14 cellular contexts compared by ENCODE assay signal in genomic region chr9:112861638-112862555, GRCh38. TPM values are rescaled to one million over a fixed set of nuclear protein-coding genes. Genes with fewer than 3 reads are reported as not detected.
A peak's percentile ranks its signal among the peaks of the same experiment; 100 is the strongest.
DNase-seq lines count a peak whose midpoint lies in the region; ATAC-seq and TF ChIP-seq lines count a peak whose summit lies in the region.
"Had no signal": no experiment of that assay in that cellular context is flagged by ENCODE, and none has a peak within 500 bp of the region (broad histone marks: within the 10 kb centered on the region; RNA-seq: fewer than 3 reads in every experiment).

No MANE protein-coding gene starts in this region.

- no peak for ATAC-seq in WTC11
- no peak for ATAC-seq in HG03025 (IDR thresholded peaks at IDR 0.05; ENCODE audit: low FRiP score, unreplicated experiment)
- ATAC-seq in CD8-positive, alpha-beta T cell: no peak

- 0 out of 2 replicates have a peak, but pooled peaks cover 2% of the 10 kb centered on the region for H3K4me1 Mint-ChIP-seq in WTC11
- peaks cover 14% of the 10 kb centered on the region for H3K4me1 Mint-ChIP-seq in activated naive CD4-positive, alpha-beta T cell treated with anti-CD3 and anti-CD28 coated beads, Interleukin-2, amount 10 ng/mL, durations not matched to agents 7 days and 5 days
- no peaks in the 10 kb centered on the region for H3K4me1 Mint-ChIP-seq in CD8-positive, alpha-beta T cell (ENCODE audit: low read depth)

- H3K4me3 ChIP-seq in left ventricle myocardium inferior: no peak overlapping the region
- H3K4me3 ChIP-seq in subcutaneous abdominal adipose tissue (ENCODE audit: low read depth in 1 of 5, low read length in 5 of 5): peak overlapping the region in 2 of 5 donors; percentile 23 to 36
- H3K4me3 ChIP-seq in CD8-positive, alpha-beta T cell (ENCODE audit: low read depth, low read length): no peak overlapping the region

- H3K27me3 ChIP-seq in left ventricle myocardium inferior (ENCODE audit: low read depth): no peaks in the 10 kb centered on the region
- no peaks in the 10 kb centered on the region for H3K27me3 ChIP-seq in subcutaneous abdominal adipose tissue (ENCODE audit: control insufficient read depth in 5 of 5, insufficient read depth in 4 of 5, low read length in 5 of 5)
- H3K27me3 ChIP-seq in CD8-positive, alpha-beta T cell (ENCODE audit: insufficient read depth, low read length): no peaks in the 10 kb centered on the region

- peak overlapping the region in 4 of 5 donors; percentile 26 to 74 (median 47) for H3K9ac ChIP-seq in subcutaneous abdominal adipose tissue (ENCODE audit: low read length in 5 of 5)

- H3K4me1 ChIP-seq in left ventricle myocardium inferior (peaks cover 19% of the 10 kb centered on the region), subcutaneous abdominal adipose tissue (ENCODE audit: control insufficient read depth in 5 of 5, insufficient read depth in 5 of 5, low read length in 5 of 5) (peaks cover 9 to 89% (median 78%) of the 10 kb centered on the region in 5 donors)
- H3K4me1 ChIP-seq in CD8-positive, alpha-beta T cell (ENCODE audit: insufficient read depth, low read length): no peaks in the 10 kb centered on the region

- H3K4me3 Mint-ChIP-seq in WTC11: no peak overlapping the region
- no peak overlapping the region for H3K4me3 Mint-ChIP-seq in activated naive CD4-positive, alpha-beta T cell treated with anti-CD3 and anti-CD28 coated beads, Interleukin-2, amount 10 ng/mL, durations not matched to agents 7 days and 5 days
- no peak overlapping the region for H3K4me3 Mint-ChIP-seq in CD8-positive, alpha-beta T cell

- H3K36me3 ChIP-seq in left ventricle myocardium inferior (peaks cover 10% of the 10 kb centered on the region), subcutaneous abdominal adipose tissue (ENCODE audit: control insufficient read depth in 5 of 5, insufficient read depth in 5 of 5, low read length in 5 of 5) (no peaks in the 10 kb centered on the region)
- no peaks in the 10 kb centered on the region for H3K36me3 ChIP-seq in CD8-positive, alpha-beta T cell (ENCODE audit: insufficient read depth, low read length)

- H3K9me3 ChIP-seq in left ventricle myocardium inferior (replicated peaks) (no peaks in the 10 kb centered on the region), subcutaneous abdominal adipose tissue (ENCODE audit: control insufficient read depth in 5 of 5, low read length in 5 of 5) (no peaks in the 10 kb centered on the region)
- no peaks in the 10 kb centered on the region for H3K9me3 ChIP-seq in CD8-positive, alpha-beta T cell (ENCODE audit: low read length)

- H3K27ac ChIP-seq in left ventricle myocardium inferior (replicated peaks): peak overlapping the region; percentile 53
- peak overlapping the region; percentile 84 for H3K27ac ChIP-seq in subcutaneous abdominal adipose tissue (ENCODE audit: low read depth, low read length)
- H3K27ac ChIP-seq in CD8-positive, alpha-beta T cell (ENCODE audit: low read depth, low read length): no peak overlapping the region

- no peaks in the 10 kb centered on the region for H3K27me3 Mint-ChIP-seq in WTC11 (ENCODE audit: low read depth)
- no peaks in the 10 kb centered on the region for H3K27me3 Mint-ChIP-seq in activated naive CD4-positive, alpha-beta T cell treated with anti-CD3 and anti-CD28 coated beads, Interleukin-2, amount 10 ng/mL, durations not matched to agents 7 days and 5 days
- no peaks in the 10 kb centered on the region for H3K27me3 Mint-ChIP-seq in CD8-positive, alpha-beta T cell (ENCODE audit: low read depth)

- CTCF ChIA-PET in WTC11 (lab: Charles Lee): interaction anchor here (1.0 to 1.1 kb wide), 2 partner anchors 25 to 41 kb away, joined by 3 to 4 read pairs; no protein-coding TSS in a partner anchor
- CTCF ChIA-PET in activated naive CD4-positive, alpha-beta T cell treated with anti-CD3 and anti-CD28 coated beads, Interleukin-2, amount 10 ng/mL, durations not matched to agents 7 days and 5 days (lab: Charles Lee): interaction anchor here (0.8 to 1.1 kb wide), 2 partner anchors 17 to 41 kb away, joined by 3 to 5 read pairs; no protein-coding TSS in a partner anchor
- CTCF ChIA-PET in CD8-positive, alpha-beta T cell (lab: Charles Lee): no interaction called here

- TF ChIP-seq CTCF in WTC11 (IDR thresholded peaks at IDR 0.05) (no peak), left ventricle myocardium inferior (IDR thresholded peaks at IDR 0.05; ENCODE audit: borderline replicate concordance) (no peak)
- no peak for TF ChIP-seq CTCF in CD8-positive, alpha-beta T cell (IDR thresholded peaks at IDR 0.05)

- peak overlapping the region; percentile 18; the same call in 1 of the 2 replicates for H3K27ac Mint-ChIP-seq in WTC11
- H3K27ac Mint-ChIP-seq in activated naive CD4-positive, alpha-beta T cell treated with anti-CD3 and anti-CD28 coated beads, Interleukin-2, amount 10 ng/mL, durations not matched to agents 7 days and 5 days: no peak overlapping the region
- H3K27ac Mint-ChIP-seq in CD8-positive, alpha-beta T cell: no peak overlapping the region

- H3K36me3 Mint-ChIP-seq in WTC11: peaks cover 18% of the 10 kb centered on the region
- H3K36me3 Mint-ChIP-seq in activated naive CD4-positive, alpha-beta T cell treated with anti-CD3 and anti-CD28 coated beads, Interleukin-2, amount 10 ng/mL, durations not matched to agents 7 days and 5 days: peaks cover 5% of the 10 kb centered on the region
- H3K36me3 Mint-ChIP-seq in CD8-positive, alpha-beta T cell: peaks cover 23% of the 10 kb centered on the region

- POLR2A ChIA-PET in WTC11 (lab: Charles Lee): no interaction called here
- POLR2A ChIA-PET in CD8-positive, alpha-beta T cell (lab: Charles Lee): no interaction called here

- intact Hi-C loops in left ventricle myocardium inferior (cut with micrococcal nuclease): no loop called here
- intact Hi-C loops in CD8-positive, alpha-beta T cell (cut with DNase I, micrococcal nuclease): no loop called here

- in situ Hi-C loops in KBM-7 (cut with MboI; ENCODE audit: low pct_unique_long_range_greater_than_20kb, low sequenced_read_pairs): no loop called here

- H3K9me3 Mint-ChIP-seq in WTC11: peaks cover 10% of the 10 kb centered on the region; the same call in 1 of the 2 replicates
- no peaks in the 10 kb centered on the region for H3K9me3 Mint-ChIP-seq in activated naive CD4-positive, alpha-beta T cell treated with anti-CD3 and anti-CD28 coated beads, Interleukin-2, amount 10 ng/mL, durations not matched to agents 7 days and 5 days
- no peaks in the 10 kb centered on the region for H3K9me3 Mint-ChIP-seq in CD8-positive, alpha-beta T cell

- DNase-seq in KBM-7 (peak; percentile 69), WTC11 (ENCODE audit: low spot score) (no peak), left ventricle myocardium inferior (peak; percentile 27), NCI-H345 (lab: John Stamatoyannopoulos, UW) (no peak)
- no peak for DNase-seq in activated naive CD4-positive, alpha-beta T cell treated with anti-CD3 and anti-CD28 coated beads, Interleukin-2, amount 10 ng/mL, durations not matched to agents 7 days and 5 days
- DNase-seq in CD8-positive, alpha-beta T cell: no peak
- DNase-seq: activated CD4-positive, alpha-beta T cell treated with anti-CD3 and anti-CD28 coated beads, Interleukin-2, amount 50 U/mL, for 4 hours; activated naive CD4-positive, alpha-beta T cell treated with anti-CD3 and anti-CD28 coated beads, Interleukin-2, amount 50 U/mL, for 16 hours; DMS79; GOT3; NCI-H1105; SHP77 had no signal

TF ChIP-seq in WTC11, 78 proteins besides CTCF, POLR2A, EP300 and RAD21 (continues in another document):
- TF ChIP-seq FOXJ3 (CRISPR knock-in tag; IDR thresholded peaks at IDR 0.05; ENCODE audit: borderline replicate concordance) (no peak), NR1H2 (CRISPR knock-in tag; IDR thresholded peaks at IDR 0.05) (no peak), ZNF263 (CRISPR knock-in tag; IDR thresholded peaks at IDR 0.05; ENCODE audit: low read depth) (no peak), ZMAT4 (CRISPR knock-in tag; IDR thresholded peaks at IDR 0.05) (no peak), FOXK1 (CRISPR knock-in tag; IDR thresholded peaks at IDR 0.05) (no peak)
- TF ChIP-seq, protein P1, sequence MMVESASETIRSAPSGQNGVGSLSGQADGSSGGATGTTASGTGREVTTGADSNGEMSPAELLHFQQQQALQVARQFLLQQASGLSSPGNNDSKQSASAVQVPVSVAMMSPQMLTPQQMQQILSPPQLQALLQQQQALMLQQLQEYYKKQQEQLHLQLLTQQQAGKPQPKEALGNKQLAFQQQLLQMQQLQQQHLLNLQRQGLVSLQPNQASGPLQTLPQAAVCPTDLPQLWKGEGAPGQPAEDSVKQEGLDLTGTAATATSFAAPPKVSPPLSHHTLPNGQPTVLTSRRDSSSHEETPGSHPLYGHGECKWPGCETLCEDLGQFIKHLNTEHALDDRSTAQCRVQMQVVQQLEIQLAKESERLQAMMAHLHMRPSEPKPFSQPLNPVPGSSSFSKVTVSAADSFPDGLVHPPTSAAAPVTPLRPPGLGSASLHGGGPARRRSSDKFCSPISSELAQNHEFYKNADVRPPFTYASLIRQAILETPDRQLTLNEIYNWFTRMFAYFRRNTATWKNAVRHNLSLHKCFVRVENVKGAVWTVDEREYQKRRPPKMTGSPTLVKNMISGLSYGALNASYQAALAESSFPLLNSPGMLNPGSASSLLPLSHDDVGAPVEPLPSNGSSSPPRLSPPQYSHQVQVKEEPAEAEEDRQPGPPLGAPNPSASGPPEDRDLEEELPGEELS (CRISPR knock-in tag; IDR thresholded peaks at IDR 0.05): no peak
- TF ChIP-seq, protein P2, sequence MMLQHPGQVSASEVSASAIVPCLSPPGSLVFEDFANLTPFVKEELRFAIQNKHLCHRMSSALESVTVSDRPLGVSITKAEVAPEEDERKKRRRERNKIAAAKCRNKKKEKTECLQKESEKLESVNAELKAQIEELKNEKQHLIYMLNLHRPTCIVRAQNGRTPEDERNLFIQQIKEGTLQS (CRISPR knock-in tag; conservative IDR thresholded peaks at IDR 0.05): no peak

RNA-seq across cellular contexts. Expression of gene SLC46A2, which starts 28.8 kb away (rescaled TPM):
- total RNA-seq in WTC11 (2021): 0.07 TPM in 1 of 3 replicates, not detected in the others
- total RNA-seq in left ventricle myocardium inferior: not detected
- not detected for total RNA-seq in CD8-positive, alpha-beta T cell

Comparison
In these comparisons a context has a peak if more than half of its experiments do, and no peak if none do; other contexts are left out.
1. DNase-seq: peak in KBM-7 (single experiment) and left ventricle myocardium inferior (single experiment); none in WTC11 (single experiment), activated naive CD4-positive, alpha-beta T cell treated with anti-CD3 and anti-CD28 coated beads, Interleukin-2, amount 10 ng/mL, durations not matched to agents 7 days and 5 days (single experiment), CD8-positive, alpha-beta T cell (0 of 7) and NCI-H345 (single experiment).